19 cellular contexts compared by ENCODE assay signal in the genomic region with DNA sequence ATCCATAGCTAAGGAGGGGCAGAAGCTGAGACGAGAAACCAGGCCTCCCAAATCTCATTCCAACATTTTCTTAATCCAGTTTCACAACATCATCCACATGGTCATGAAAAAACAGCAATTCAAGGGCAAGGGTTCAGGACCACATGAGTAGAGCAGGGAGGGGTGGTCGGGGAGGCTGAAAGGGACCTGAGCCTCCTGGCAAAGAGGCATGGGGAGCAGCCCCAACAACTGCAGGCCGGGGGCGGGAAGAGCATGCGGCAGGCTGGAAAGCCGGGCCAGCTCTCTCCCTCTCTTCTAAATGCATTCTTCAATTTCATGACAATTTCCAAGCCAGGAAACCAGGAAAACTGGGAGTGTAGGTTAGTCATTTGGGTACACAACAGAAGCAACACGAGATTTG.
"Had no signal": no experiment of that assay in that cellular context is flagged by ENCODE, and none has a peak within 500 bp of the region (broad histone marks: within the 10 kb centered on the region; RNA-seq: fewer than 3 reads in every experiment).

No MANE protein-coding gene starts in this region.

- H3K27ac Mint-ChIP-seq: activated B cell treated with CpG ODN at 0.5 μM for 24 hours; activated CD4-positive, alpha-beta T cell treated with anti-CD3 and anti-CD28 coated beads for 36 hours; activated naive CD4-positive, alpha-beta T cell treated with anti-CD3 and anti-CD28 coated beads, Interleukin-2, amount 50 U/mL, for 72 hours; activated T-cell treated with anti-CD3 and anti-CD28 coated beads, Interleukin-2, amount 50 U/mL, for 24 hours; activated T-helper 17 cell treated with anti-CD3 and anti-CD28 coated beads, Interleukin-2, amount 50 U/mL, for 72 hours; dendritic cell treated with granulocyte-macrophage colony-stimulating factor and Interleukin-4, amounts not matched to agents 40 ng/mL and 50 ng/mL, for 4 days; natural killer cell treated with Interleukin-12 subunit alpha and Interleukin-12 subunit beta and Interleukin-15 and Interleukin-18, amount 100 ng/mL, for 72 hours; stimulated activated naive B cell treated with anti-CD40 and anti-IgM and Interleukin-4, amounts not matched to agents 10 μg/mL and 1 μg/mL and 100 μg/mL, for 72 hours had no signal

- ATAC-seq: activated CD4-positive, alpha-beta T cell treated with anti-CD3 and anti-CD28 coated beads for 36 hours; activated T-helper 17 cell treated with anti-CD3 and anti-CD28 coated beads, Interleukin-2, amount 50 U/mL, for 72 hours; foreskin keratinocyte; natural killer cell treated with Interleukin-12 subunit alpha and Interleukin-12 subunit beta and Interleukin-15 and Interleukin-18, amount 100 ng/mL, for 72 hours; stimulated activated naive B cell treated with anti-CD40 and anti-IgM and Interleukin-4, amounts not matched to agents 10 μg/mL and 1 μg/mL and 100 μg/mL, for 72 hours; upper lobe of right lung had no signal

- H3K27me3 Mint-ChIP-seq: activated B cell treated with CpG ODN at 0.5 μM for 24 hours; activated CD4-positive, alpha-beta T cell treated with anti-CD3 and anti-CD28 coated beads for 36 hours; activated T-cell treated with anti-CD3 and anti-CD28 coated beads, Interleukin-2, amount 50 U/mL, for 24 hours; activated T-helper 17 cell treated with anti-CD3 and anti-CD28 coated beads, Interleukin-2, amount 50 U/mL, for 72 hours; dendritic cell treated with granulocyte-macrophage colony-stimulating factor and Interleukin-4, amounts not matched to agents 40 ng/mL and 50 ng/mL, for 4 days; natural killer cell treated with Interleukin-12 subunit alpha and Interleukin-12 subunit beta and Interleukin-15 and Interleukin-18, amount 100 ng/mL, for 72 hours; stimulated activated naive B cell treated with anti-CD40 and anti-IgM and Interleukin-4, amounts not matched to agents 10 μg/mL and 1 μg/mL and 100 μg/mL, for 72 hours had no signal

- H3K27ac ChIP-seq: foreskin keratinocyte, thoracic aorta, upper lobe of right lung had no signal

- DNase-seq: activated B cell treated with CpG ODN at 0.5 μM for 24 hours; activated CD4-positive, alpha-beta T cell treated with anti-CD3 and anti-CD28 coated beads for 36 hours; activated CD8-positive, alpha-beta memory T cell treated with anti-CD3 and anti-CD28 coated beads for 24 hours; activated T-cell treated with anti-CD3 and anti-CD28 coated beads, Interleukin-2, amount 50 U/mL, for 24 hours; amniotic stem cell; foreskin keratinocyte; nucleus accumbens; sigmoid colon; stimulated activated CD4-positive, alpha-beta T cell treated with anti-CD3 and anti-CD28 coated beads, Interleukin-15, amount 100 ng/mL, for 24 hours; stimulated activated naive B cell treated with anti-CD40 and anti-IgM and Interleukin-4, amounts not matched to agents 10 μg/mL and 1 μg/mL and 100 μg/mL, for 72 hours; T1000; upper lobe of right lung had no signal

- H3K9me3 Mint-ChIP-seq: activated B cell treated with CpG ODN at 0.5 μM for 24 hours; activated naive CD4-positive, alpha-beta T cell treated with anti-CD3 and anti-CD28 coated beads, Interleukin-2, amount 50 U/mL, for 72 hours; activated T-cell treated with anti-CD3 and anti-CD28 coated beads, Interleukin-2, amount 50 U/mL, for 24 hours; activated T-helper 17 cell treated with anti-CD3 and anti-CD28 coated beads, Interleukin-2, amount 50 U/mL, for 72 hours; dendritic cell treated with granulocyte-macrophage colony-stimulating factor and Interleukin-4, amounts not matched to agents 40 ng/mL and 50 ng/mL, for 4 days; immature natural killer cell; natural killer cell treated with Interleukin-12 subunit alpha and Interleukin-12 subunit beta and Interleukin-15 and Interleukin-18, amount 100 ng/mL, for 72 hours; stimulated activated naive B cell treated with anti-CD40 and anti-IgM and Interleukin-4, amounts not matched to agents 10 μg/mL and 1 μg/mL and 100 μg/mL, for 72 hours had no signal

- H3K4me1 Mint-ChIP-seq: activated B cell treated with CpG ODN at 0.5 μM for 24 hours had no signal

- H3K4me1 ChIP-seq: foreskin keratinocyte, sigmoid colon, upper lobe of right lung had no signal

- H3K4me3 Mint-ChIP-seq: activated B cell treated with CpG ODN at 0.5 μM for 24 hours; activated CD4-positive, alpha-beta T cell treated with anti-CD3 and anti-CD28 coated beads for 36 hours; activated T-cell treated with anti-CD3 and anti-CD28 coated beads, Interleukin-2, amount 50 U/mL, for 24 hours; activated T-helper 17 cell treated with anti-CD3 and anti-CD28 coated beads, Interleukin-2, amount 50 U/mL, for 72 hours; dendritic cell treated with granulocyte-macrophage colony-stimulating factor and Interleukin-4, amounts not matched to agents 40 ng/mL and 50 ng/mL, for 4 days; natural killer cell treated with Interleukin-12 subunit alpha and Interleukin-12 subunit beta and Interleukin-15 and Interleukin-18, amount 100 ng/mL, for 72 hours; stimulated activated naive B cell treated with anti-CD40 and anti-IgM and Interleukin-4, amounts not matched to agents 10 μg/mL and 1 μg/mL and 100 μg/mL, for 72 hours had no signal

- H3K4me2 ChIP-seq: smooth muscle cell had no signal

- H3K4me3 ChIP-seq: sigmoid colon, smooth muscle cell, thoracic aorta, upper lobe of right lung had no signal

- H3K9me3 ChIP-seq: sigmoid colon, thoracic aorta, upper lobe of right lung had no signal

- H3K27me3 ChIP-seq: foreskin keratinocyte, sigmoid colon, upper lobe of right lung had no signal

- H3K36me3 Mint-ChIP-seq: natural killer cell treated with Interleukin-12 subunit alpha and Interleukin-12 subunit beta and Interleukin-15 and Interleukin-18, amount 100 ng/mL, for 72 hours had no signal
